19 cellular contexts compared by ENCODE assay signal in genomic region chr21:37780991-37781983, GRCh38.
DNase-seq lines count a peak whose midpoint lies in the region; ATAC-seq and TF ChIP-seq lines count a peak whose summit lies in the region.
"Had no signal": no experiment of that assay in that cellular context is flagged by ENCODE, and none has a peak within 500 bp of the region (broad histone marks: within the 10 kb centered on the region; RNA-seq: fewer than 3 reads in every experiment).

No MANE protein-coding gene starts in this region.

- 30% methylated on average over 15 of the region's 15 CpGs for WGBS in mammary epithelial cell (ENCODE audit: low coverage, missing lambda C conversion rate)
- WGBS in mesenchymal stem cell, result 66% methylated on average over 10 of the region's 15 CpGs
- 91% methylated on average over 15 of the region's 15 CpGs for WGBS in hepatocyte (ENCODE audit: low lambda C conversion rate, missing lambda C conversion rate)

- no peak overlapping the region for H2AK5ac ChIP-seq in mesenchymal stem cell (ENCODE audit: low read length, severe bottlenecking)

- no peak overlapping the region for H2BK120ac ChIP-seq in mesenchymal stem cell (ENCODE audit: low read depth, low read length)

- no peaks in the 10 kb centered on the region for H3K79me1 ChIP-seq in mesenchymal stem cell (replicated peaks; ENCODE audit: low read length, poor library complexity, severe bottlenecking)

- in situ Hi-C loops in mammary epithelial cell (cut with MboI; ENCODE audit: low sequenced_read_pairs in 2 of 2), result no loop called here

- H3K9ac ChIP-seq in mammary epithelial cell (ENCODE audit: insufficient read depth, low read length) (no peak overlapping the region), mesenchymal stem cell (ENCODE audit: low read length) (no peak overlapping the region)
- H3K9ac ChIP-seq: BLaER1 had no signal

- no peak overlapping the region for H3K4me2 ChIP-seq in mammary epithelial cell (ENCODE audit: insufficient read depth, low read depth, low read length)
- no peak overlapping the region for H3K4me2 ChIP-seq in mesenchymal stem cell (ENCODE audit: low read length, poor library complexity, severe bottlenecking)
- no peak overlapping the region for H3K4me2 ChIP-seq in hepatocyte
- H3K4me2 ChIP-seq: BLaER1 had no signal

- no peaks in the 10 kb centered on the region for H3K4me1 Mint-ChIP-seq in endothelial cell (ENCODE audit: unreplicated experiment)
- H3K4me1 Mint-ChIP-seq: CD8-positive, alpha-beta memory T cell had no signal

- peak overlapping the region; percentile 5 for H2AFZ ChIP-seq in mammary epithelial cell (ENCODE audit: low read depth, low read length)
- H2AFZ ChIP-seq in mesenchymal stem cell (ENCODE audit: low read depth, low read length), result no peak overlapping the region
- H2AFZ ChIP-seq in hepatocyte, result no peak overlapping the region

- H3K36me3 ChIP-seq in mammary epithelial cell (ENCODE audit: insufficient read depth, low read length), result no peaks in the 10 kb centered on the region
- no peaks in the 10 kb centered on the region for H3K36me3 ChIP-seq in breast epithelium
- H3K36me3 ChIP-seq in mesenchymal stem cell (ENCODE audit: control insufficient read depth in 1 of 2, insufficient read depth in 2 of 2, low read depth in 1 of 2, low read length in 2 of 2), result no peaks in the 10 kb centered on the region
- no peaks in the 10 kb centered on the region for H3K36me3 ChIP-seq in hepatocyte (replicated peaks; ENCODE audit: insufficient read depth, low read depth)
- H3K36me3 ChIP-seq: BLaER1 had no signal

- H3K23ac ChIP-seq in mesenchymal stem cell (ENCODE audit: low read length in 2 of 2), result no peak overlapping the region

- TF ChIP-seq CTCF in mammary epithelial cell (conservative IDR thresholded peaks at IDR 0.05 in 1 of 2, IDR thresholded peaks at IDR 0.05 in 1 of 2; ENCODE audit: extremely low read depth in 1 of 2, insufficient read depth in 1 of 2, low read depth in 1 of 2, low read length in 2 of 2) (no peak), breast epithelium (IDR thresholded peaks at IDR 0.05) (no peak), endothelial cell (IDR thresholded peaks at IDR 0.05; ENCODE audit: unreplicated experiment) (no peak), hepatocyte (IDR thresholded peaks at IDR 0.05; ENCODE audit: poor library complexity) (no peak)

- no peak overlapping the region for H3K4ac ChIP-seq in mesenchymal stem cell (ENCODE audit: low read depth in 1 of 2, low read length in 2 of 2)

- H3K9me2 ChIP-seq in hepatocyte (replicated peaks; ENCODE audit: insufficient read depth), result no peaks in the 10 kb centered on the region

- TF ChIP-seq POLR2A in breast epithelium (IDR thresholded peaks at IDR 0.05), result no peak

- H3K27me3 ChIP-seq in mammary epithelial cell (ENCODE audit: insufficient read depth, low read length), result no peaks in the 10 kb centered on the region
- peaks cover 0 to 6% of the 10 kb centered on the region in 2 donors for H3K27me3 ChIP-seq in breast epithelium
- H3K27me3 ChIP-seq in mesenchymal stem cell (ENCODE audit: control insufficient read depth in 1 of 2, insufficient read depth in 1 of 2, low read length in 2 of 2), result peaks cover 0 to 18% of the 10 kb centered on the region in 2 experiments
- H3K27me3 ChIP-seq in hepatocyte, result peaks cover 4% of the 10 kb centered on the region
- H3K27me3 ChIP-seq: BLaER1 had no signal

- dilution Hi-C loops in mammary epithelial cell (cut with HindIII; ENCODE audit: low sequenced_read_pairs), result no loop called here

- CTCF ChIA-PET in mammary epithelial cell (lab: Charles Lee; ENCODE audit: low non-redundant PET), result interaction anchor here (0.7 kb wide), 1 partner anchor 113 kb away, joined by 4 read pairs; no protein-coding TSS in a partner anchor

- no peaks in the 10 kb centered on the region for H3K9me3 Mint-ChIP-seq in endothelial cell (ENCODE audit: unreplicated experiment)

- H3K79me2 ChIP-seq in mammary epithelial cell (ENCODE audit: insufficient read depth, low read length) (no peaks in the 10 kb centered on the region), hepatocyte (no peaks in the 10 kb centered on the region)

- H3K27ac ChIP-seq in mammary epithelial cell (ENCODE audit: insufficient read depth, low read depth, low read length) (no peak overlapping the region), breast epithelium (no peak overlapping the region), mesenchymal stem cell (ENCODE audit: low read length, poor library complexity, severe bottlenecking) (no peak overlapping the region), hepatocyte (no peak overlapping the region)
- H3K27ac ChIP-seq: 22Rv1, BLaER1 had no signal

- H2BK5ac ChIP-seq in mesenchymal stem cell (ENCODE audit: low read depth, low read length, poor library complexity, severe bottlenecking), result no peak overlapping the region

- no peak overlapping the region for H2BK15ac ChIP-seq in mesenchymal stem cell (ENCODE audit: low read depth, poor library complexity, severe bottlenecking)

- no TSS peak for BruUV-seq in mammary epithelial cell (replicated peaks; lab: Mats Ljungman, UMichigan)

- DNase-seq in mammary epithelial cell (peak; percentile 32), breast epithelium (ENCODE audit: low spot score in 2 of 2) (no peak), endothelial cell (ENCODE audit: low spot score) (no peak), mesenchymal stem cell (peak; percentile 53), hepatocyte (ENCODE audit: low spot score) (no peak), GDM1 (lab: John Stamatoyannopoulos, UW) (no peak)
- DNase-seq in activated CD4-positive, CD25-positive, alpha-beta regulatory T cell treated with anti-CD3 and anti-CD28 coated beads, Interleukin-2, amount 50 U/mL, for 72 hours, result no peak
- DNase-seq: CD8-positive, alpha-beta memory T cell; DMS79; NCI-H1417 treated with DMSO at 0.1 percent for 48 hours; NCI-H2029; NCI-H2171 treated with DMSO at 0.1 percent for 48 hours; NCI-H446 treated with DMSO at 0.1 percent for 48 hours; NK-92 treated with Interleukin-12 subunit alpha and Interleukin-12 subunit beta, amount 100 ng/mL, for 24 hours had no signal

- intact Hi-C loops in mammary epithelial cell (cut with micrococcal nuclease), result no loop called here
- intact Hi-C loops in breast epithelium (cut with DNase I; ENCODE audit: low total_unique reads), result no loop called here

- no peaks in the 10 kb centered on the region for H3K36me3 Mint-ChIP-seq in endothelial cell (ENCODE audit: low read depth, unreplicated experiment)
- H3K36me3 Mint-ChIP-seq: CD8-positive, alpha-beta memory T cell had no signal

- H4K8ac ChIP-seq in mesenchymal stem cell (ENCODE audit: low read length), result no peak overlapping the region

- H3K4me3 ChIP-seq in mammary epithelial cell (replicated peaks in 1 of 3; ENCODE audit: insufficient read depth in 1 of 3, low read depth in 2 of 3, low read length in 3 of 3) (no peak overlapping the region), breast epithelium (no peak overlapping the region), mesenchymal stem cell (ENCODE audit: insufficient read depth in 1 of 2, low read depth in 1 of 2, low read length in 2 of 2) (no peak overlapping the region), hepatocyte (no peak overlapping the region)
- H3K4me3 ChIP-seq: BLaER1, GM12878, K562 had no signal

- H3K14ac ChIP-seq in mesenchymal stem cell (ENCODE audit: low read length in 2 of 2), result no peak overlapping the region

- H3K18ac ChIP-seq in mesenchymal stem cell (ENCODE audit: low read depth in 1 of 2, low read length in 2 of 2), result no peak overlapping the region

- ATAC-seq in HG02798 (IDR thresholded peaks at IDR 0.05; ENCODE audit: poor library complexity, unreplicated experiment), result no peak
- ATAC-seq: GM12878, K562 had no signal

- H3K27ac Mint-ChIP-seq in endothelial cell (ENCODE audit: unreplicated experiment), result no peak overlapping the region
- H3K27ac Mint-ChIP-seq: CD8-positive, alpha-beta memory T cell had no signal

- no peak overlapping the region for H4K91ac ChIP-seq in mesenchymal stem cell (ENCODE audit: low read length)

- H3K4me1 ChIP-seq in mammary epithelial cell (ENCODE audit: insufficient read depth, low read length), result no peaks in the 10 kb centered on the region
- no peaks in the 10 kb centered on the region for H3K4me1 ChIP-seq in breast epithelium
- no peaks in the 10 kb centered on the region for H3K4me1 ChIP-seq in mesenchymal stem cell (ENCODE audit: control insufficient read depth, insufficient read depth, low read depth, low read length)
- H3K4me1 ChIP-seq in hepatocyte (ENCODE audit: insufficient read depth), result no peaks in the 10 kb centered on the region
- H3K4me1 ChIP-seq: BLaER1 had no signal

- H3K9me3 ChIP-seq in mammary epithelial cell (replicated peaks; ENCODE audit: insufficient read depth, low read length) (peaks cover 4% of the 10 kb centered on the region), breast epithelium (peaks cover 0 to 14% of the 10 kb centered on the region in 2 donors), mesenchymal stem cell (ENCODE audit: control insufficient read depth, low read length) (peaks cover 14% of the 10 kb centered on the region), hepatocyte (ENCODE audit: low read depth) (no peaks in the 10 kb centered on the region)

- peak overlapping the region; percentile 60 for H3K4me3 Mint-ChIP-seq in endothelial cell (ENCODE audit: unreplicated experiment)
- H3K4me3 Mint-ChIP-seq: CD8-positive, alpha-beta memory T cell had no signal

- H2BK12ac ChIP-seq in mesenchymal stem cell (ENCODE audit: low read length in 2 of 2), result no peak overlapping the region

- H3K27me3 Mint-ChIP-seq in endothelial cell (ENCODE audit: unreplicated experiment), result peaks cover 2% of the 10 kb centered on the region

- H4K20me1 ChIP-seq in mammary epithelial cell (ENCODE audit: insufficient read depth, low read length) (no peaks in the 10 kb centered on the region), hepatocyte (ENCODE audit: insufficient read depth, poor library complexity, severe bottlenecking) (no peaks in the 10 kb centered on the region)
- H4K20me1 ChIP-seq: BLaER1 had no signal

Comparison
In these comparisons a context has a peak if more than half of its experiments do, and no peak if none do; other contexts are left out.
1. DNase-seq: peak in mammary epithelial cell (single experiment) and mesenchymal stem cell (single experiment); none in breast epithelium (0 of 2), endothelial cell (single experiment), hepatocyte (single experiment), activated CD4-positive, CD25-positive, alpha-beta regulatory T cell treated with anti-CD3 and anti-CD28 coated beads, Interleukin-2, amount 50 U/mL, for 72 hours (single experiment) and GDM1 (single experiment).